In the genomic region with DNA sequence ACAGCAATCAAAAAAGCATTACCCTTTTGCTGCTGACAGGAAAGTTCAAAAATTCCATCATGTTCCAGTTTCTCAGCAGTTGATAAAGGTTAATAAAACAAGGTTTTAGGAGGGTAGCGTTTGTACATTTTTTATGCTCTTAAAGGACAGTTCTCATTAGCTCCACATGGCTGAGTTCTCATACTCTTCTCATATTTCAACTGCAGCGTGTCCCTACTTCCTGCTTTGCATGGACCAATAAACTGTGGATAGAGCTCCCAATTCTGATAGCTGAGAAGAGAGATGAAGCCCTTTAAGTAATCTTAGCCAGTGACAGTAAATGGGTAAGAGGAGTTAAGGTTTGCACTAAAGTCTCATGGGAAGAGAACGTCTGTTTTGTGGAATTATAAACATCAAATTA, we compare ENCODE assay signal across 12 cellular contexts. TPM values are rescaled to one million over a fixed set of nuclear protein-coding genes. Genes with fewer than 3 reads are reported as not detected.
A peak's percentile ranks its signal among the peaks of the same experiment; 100 is the strongest.
DNase-seq lines count a peak whose midpoint lies in the region; TF ChIP-seq lines count a peak whose summit lies in the region.
"Had no signal": no experiment of that assay in that cellular context is flagged by ENCODE, and none has a peak within 500 bp of the region (broad histone marks: within the 10 kb centered on the region; RNA-seq: fewer than 3 reads in every experiment).

No MANE protein-coding gene starts in this region.

- DNase-seq in H4 (ENCODE audit: low spot score) = peak; percentile 16
- DNase-seq in NCI-H524 (lab: John Stamatoyannopoulos, UW) = peak; percentile 54 to 81
- DNase-seq in fibroblast of gingiva (ENCODE audit: low read depth) = peak; percentile 11
- peak; percentile 3 for DNase-seq in retina
- DNase-seq in cerebellar nuclear complex (lab: John Stamatoyannopoulos, UW) = no peak
- DNase-seq in transverse colon = no peak
- no peak for DNase-seq in HK-2 (ENCODE audit: unreplicated experiment)
- DNase-seq: NCI-H1092 treated with DMSO at 0.1 percent for 48 hours, NCI-H510A, SHP77 had no signal

- WGBS in transverse colon (ENCODE audit: low coverage in 1 of 2), 2 donors = 20 to 25% methylated on average over 3 of the region's 3 CpGs

- no peak overlapping the region for H3K27ac ChIP-seq in transverse colon

- TF ChIP-seq EP300 in transverse colon (IDR thresholded peaks at IDR 0.05; ENCODE audit: low read depth) = no peak

- H3K4me1 ChIP-seq in transverse colon = no peaks in the 10 kb centered on the region

- no peaks in the 10 kb centered on the region for H3K36me3 ChIP-seq in transverse colon

- in situ Hi-C loops in transverse colon (cut with MboI; ENCODE audit: low pct_ligation_motif_present in 1 of 4, low pct_unique_long_range_greater_than_20kb in 1 of 4, low sequenced_read_pairs in 3 of 4) = no loop called here

- TF ChIP-seq CTCF in transverse colon (IDR thresholded peaks at IDR 0.05) = no peak

- TF ChIP-seq POLR2A in transverse colon (IDR thresholded peaks at IDR 0.05) = no peak

- no peaks in the 10 kb centered on the region for H3K27me3 ChIP-seq in transverse colon

- H3K4me3 ChIP-seq in transverse colon = no peak overlapping the region

- intact Hi-C loops in transverse colon (cut with DNase I; ENCODE audit: low total_unique reads) = no loop called here

- no peaks in the 10 kb centered on the region for H3K9me3 ChIP-seq in transverse colon

RNA-seq across cellular contexts. Expression of gene SPANXA2, which starts 53.5 kb away (rescaled TPM):
- 160 and 223 TPM in 2 replicates for total RNA-seq in H4 (2014; rRNA removed; shearing (Covaris generic))
- total RNA-seq in transverse colon = not detected
- total RNA-seq: lung microvascular endothelial cell, subcutaneous adipose tissue had no signal

RNA-seq across cellular contexts. Expression of gene SPANXD, which starts 55.6 kb away (rescaled TPM):
- 65.9 and 74.7 TPM in 2 replicates for total RNA-seq in H4 (2014; rRNA removed; shearing (Covaris generic))
- total RNA-seq in transverse colon = not detected
- total RNA-seq: lung microvascular endothelial cell, subcutaneous adipose tissue had no signal

RNA-seq across cellular contexts. Expression of gene SPANXA1, which starts 58.4 kb away (rescaled TPM):
- total RNA-seq in H4 (2014; rRNA removed; shearing (Covaris generic)) = 17.0 TPM in 1 of 2 replicates, not detected in the other
- total RNA-seq in transverse colon = not detected
- total RNA-seq: lung microvascular endothelial cell, subcutaneous adipose tissue had no signal

Comparison
In these comparisons a context has a peak if more than half of its experiments do, and no peak if none do; other contexts are left out.
1. DNase-seq: peak in H4 (single experiment), NCI-H524 (2 of 2), fibroblast of gingiva (single experiment) and retina (single experiment); none in cerebellar nuclear complex (0 of 2), transverse colon (single experiment) and HK-2 (single experiment).
2. RNA of gene SPANXA2, which starts 53.5 kb away (total RNA-seq): 160 to 223 TPM in H4; not detected in transverse colon; every median in the first group is over 100 times any median in the second.
3. RNA of gene SPANXD, which starts 55.6 kb away (total RNA-seq): 65.9 to 74.7 TPM in H4; not detected in transverse colon; every median in the first group is over 10 times any median in the second.